ENCODE assay signal across 24 cellular contexts in genomic region chr2:11765501-11765900, GRCh38.
"Had no signal": no experiment of that assay in that cellular context is flagged by ENCODE, and none has a peak within 500 bp of the region (broad histone marks: within the 10 kb centered on the region; RNA-seq: fewer than 3 reads in every experiment).

No MANE protein-coding gene starts in this region.

- DNase-seq: central memory CD4-positive, alpha-beta T cell; colonic mucosa; dermis blood vessel endothelial cell; effector memory CD4-positive, alpha-beta T cell; foreskin keratinocyte; heart right ventricle; hippocampal formation; left cardiac atrium; mesenchymal stem cell; naive thymus-derived CD8-positive, alpha-beta T cell; small intestine; stimulated activated CD4-positive, alpha-beta T cell treated with anti-CD3 and anti-CD28 coated beads, Interleukin-15, amount 100 ng/mL, for 24 hours; stimulated activated CD4-positive, alpha-beta T cell treated with anti-CD3 and anti-CD28 coated beads, Interleukin-2, amount 100 ng/mL, for 48 hours; stimulated activated naive CD8-positive, alpha-beta T cell treated with anti-CD3 and anti-CD28 coated beads, Interleukin-15, Interleukin-2, amounts not matched to agents 100 U/mL and 50 U/mL, for 24 hours; substantia nigra; testis; tibial artery had no signal

- H3K4me3 ChIP-seq: colonic mucosa, esophagus muscularis mucosa, gastroesophageal sphincter, heart right ventricle, left lung, prostate gland, testis, tibial artery had no signal

- H3K27ac ChIP-seq: colonic mucosa, foreskin keratinocyte, gastroesophageal sphincter, left lung, parathyroid adenoma, prostate gland, testis, tibial artery had no signal

- H3K4me3 Mint-ChIP-seq: naive thymus-derived CD8-positive, alpha-beta T cell; neural crest cell; type B pancreatic cell had no signal

- H3K9me3 ChIP-seq: colonic mucosa, esophagus muscularis mucosa, gastroesophageal sphincter, heart right ventricle, left lung, prostate gland, testis, tibial artery had no signal

- H3K4me1 ChIP-seq: foreskin keratinocyte, parathyroid adenoma, prostate gland, testis, tibial artery had no signal

- H3K27me3 Mint-ChIP-seq: naive thymus-derived CD8-positive, alpha-beta T cell; type B pancreatic cell had no signal

- H3K9me3 Mint-ChIP-seq: naive thymus-derived CD8-positive, alpha-beta T cell; neural crest cell; type B pancreatic cell had no signal

- H3K36me3 ChIP-seq: prostate gland had no signal

- H3K27ac Mint-ChIP-seq: type B pancreatic cell had no signal

- H3K27me3 ChIP-seq: colonic mucosa, esophagus muscularis mucosa, foreskin keratinocyte, gastroesophageal sphincter, heart right ventricle, left lung, testis, tibial artery had no signal

- H3K9ac ChIP-seq: parathyroid adenoma had no signal

- H2AFZ ChIP-seq: parathyroid adenoma had no signal

- ATAC-seq: foreskin keratinocyte; gastroesophageal sphincter; left lung; naive thymus-derived CD8-positive, alpha-beta T cell; stimulated activated naive CD8-positive, alpha-beta T cell treated with anti-CD3 and anti-CD28 coated beads, Interleukin-15, Interleukin-2, amounts not matched to agents 100 U/mL and 50 U/mL, for 24 hours had no signal
